In the genomic region with DNA sequence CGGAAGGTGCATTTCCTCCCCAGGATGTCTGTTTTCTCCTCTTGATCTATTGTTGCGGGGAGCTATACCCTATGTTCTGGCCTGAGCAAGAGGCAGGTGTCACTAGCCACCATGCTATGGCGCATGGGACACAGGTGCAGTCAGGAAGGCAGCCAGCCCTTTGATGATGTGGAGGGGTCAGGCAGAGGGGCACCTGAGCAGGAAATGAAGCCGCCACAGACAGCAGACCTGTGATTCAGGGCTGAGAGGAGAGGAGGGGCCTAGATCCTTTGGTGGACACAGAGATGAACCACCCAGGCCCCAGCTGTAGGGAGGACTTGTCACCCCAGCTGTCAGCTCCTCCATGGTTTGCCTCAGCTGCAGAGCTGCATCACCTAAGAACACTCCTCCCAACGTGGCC, we compare ENCODE assay signal across 26 cellular contexts. TPM values are rescaled to one million over a fixed set of nuclear protein-coding genes. Genes with fewer than 3 reads are reported as not detected.
"Had no signal": no experiment of that assay in that cellular context is flagged by ENCODE, and none has a peak within 500 bp of the region (broad histone marks: within the 10 kb centered on the region; RNA-seq: fewer than 3 reads in every experiment).

No MANE protein-coding gene starts in this region.

- H3K27ac ChIP-seq: coronary artery, dorsolateral prefrontal cortex, esophagus muscularis mucosa, testis, tibial nerve had no signal

- DNase-seq: central memory CD4-positive, alpha-beta T cell; dorsolateral prefrontal cortex; effector CD8-positive, alpha-beta T cell; gastrocnemius medialis; heart right ventricle; hypothalamus; kidney glomerular epithelial cell; mesendoderm; naive thymus-derived CD8-positive, alpha-beta T cell; stimulated activated CD4-positive, alpha-beta T cell treated with anti-CD3 and anti-CD28 coated beads, Interleukin-2, amount 100 ng/mL, for 48 hours; stimulated activated naive CD8-positive, alpha-beta T cell treated with anti-CD3 and anti-CD28 coated beads, Interleukin-15, amount 100 ng/mL, for 72 hours; testis had no signal

- H3K4me1 Mint-ChIP-seq: naive thymus-derived CD8-positive, alpha-beta T cell; stimulated activated naive CD8-positive, alpha-beta T cell treated with anti-CD3 and anti-CD28 coated beads, Interleukin-15, amount 100 ng/mL, for 72 hours had no signal

- H3K4me3 Mint-ChIP-seq: naive thymus-derived CD8-positive, alpha-beta T cell; stimulated activated naive CD8-positive, alpha-beta T cell treated with anti-CD3 and anti-CD28 coated beads, Interleukin-15, amount 100 ng/mL, for 72 hours had no signal

- H3K36me3 Mint-ChIP-seq: naive thymus-derived CD8-positive, alpha-beta T cell had no signal

- H3K27ac Mint-ChIP-seq: stimulated activated naive CD8-positive, alpha-beta T cell treated with anti-CD3 and anti-CD28 coated beads, Interleukin-15, amount 100 ng/mL, for 72 hours had no signal

- H3K4me3 ChIP-seq: coronary artery, dorsolateral prefrontal cortex, esophagus muscularis mucosa, gastrocnemius medialis, heart right ventricle, smooth muscle cell, testis, tibial nerve had no signal

- ATAC-seq: gastrocnemius medialis; naive thymus-derived CD8-positive, alpha-beta T cell; stimulated activated naive CD8-positive, alpha-beta T cell treated with anti-CD3 and anti-CD28 coated beads, Interleukin-15, amount 100 ng/mL, for 72 hours had no signal

- H3K9me3 Mint-ChIP-seq: stimulated activated naive CD8-positive, alpha-beta T cell treated with anti-CD3 and anti-CD28 coated beads, Interleukin-15, amount 100 ng/mL, for 72 hours had no signal

- H3K36me3 ChIP-seq: esophagus muscularis mucosa, gastrocnemius medialis, tibial nerve had no signal

- H3K9me3 ChIP-seq: esophagus muscularis mucosa, gastrocnemius medialis, heart right ventricle, testis, tibial nerve had no signal

- H3K4me1 ChIP-seq: testis, tibial nerve had no signal

- H3K27me3 ChIP-seq: gastrocnemius medialis, testis had no signal

RNA-seq across cellular contexts. Expression of gene ASB18, which starts 11.7 kb away (rescaled TPM):
- total RNA-seq: bronchial epithelial cell; chondrocyte; esophagus muscularis mucosa; fibroblast of villous mesenchyme; liver; lung microvascular endothelial cell; mononuclear cell; naive thymus-derived CD8-positive, alpha-beta T cell; omental fat pad; pulmonary artery endothelial cell; smooth muscle cell; subcutaneous adipose tissue; tibial nerve; ureter had no signal
- polyA plus RNA-seq: liver; naive thymus-derived CD8-positive, alpha-beta T cell had no signal
